In genomic region chr10:122181901-122182799, GRCh38 we compare ENCODE assay signal across 2 cellular contexts.
TF ChIP-seq lines count a peak whose summit lies in the region.

No MANE protein-coding gene starts in this region.

TF ChIP-seq in HepG2, 621 proteins besides CTCF, POLR2A, EP300 and RAD21 (continued from another document):
- TF ChIP-seq ZHX2 (IDR thresholded peaks at IDR 0.05; ENCODE audit: low read depth), result no peak
- TF ChIP-seq ZHX2 (CRISPR knock-in tag; IDR thresholded peaks at IDR 0.05; ENCODE audit: borderline replicate concordance), result no peak
- TF ChIP-seq ZNF547 (CRISPR knock-in tag; IDR thresholded peaks at IDR 0.05), result no peak
- no peak for TF ChIP-seq UBTF (CRISPR knock-in tag; IDR thresholded peaks at IDR 0.05)
- no peak for TF ChIP-seq ZBTB44 (CRISPR knock-in tag; IDR thresholded peaks at IDR 0.05)
- TF ChIP-seq SNAPC2 (CRISPR knock-in tag; IDR thresholded peaks at IDR 0.05), result no peak
- TF ChIP-seq TP53 (CRISPR knock-in tag; conservative IDR thresholded peaks at IDR 0.05), result no peak
- TF ChIP-seq SMAD9 (CRISPR knock-in tag; IDR thresholded peaks at IDR 0.05), result no peak

TF ChIP-seq in SK-N-SH, 30 proteins besides CTCF, POLR2A, EP300 and RAD21 (continued from another document):
- TF ChIP-seq IRF3 (IDR thresholded peaks at IDR 0.05; ENCODE audit: low read depth, low read length) (no peak), JUND (IDR thresholded peaks at IDR 0.05) (no peak), POLR2AphosphoS5 (IDR thresholded peaks at IDR 0.05; ENCODE audit: low read depth, low read length) (no peak), SMC3 (IDR thresholded peaks at IDR 0.05; ENCODE audit: low read depth, low read length) (no peak), FOXM1 (IDR thresholded peaks at IDR 0.05; ENCODE audit: low read depth) (no peak)
